15 cellular contexts compared by ENCODE assay signal in the genomic region with DNA sequence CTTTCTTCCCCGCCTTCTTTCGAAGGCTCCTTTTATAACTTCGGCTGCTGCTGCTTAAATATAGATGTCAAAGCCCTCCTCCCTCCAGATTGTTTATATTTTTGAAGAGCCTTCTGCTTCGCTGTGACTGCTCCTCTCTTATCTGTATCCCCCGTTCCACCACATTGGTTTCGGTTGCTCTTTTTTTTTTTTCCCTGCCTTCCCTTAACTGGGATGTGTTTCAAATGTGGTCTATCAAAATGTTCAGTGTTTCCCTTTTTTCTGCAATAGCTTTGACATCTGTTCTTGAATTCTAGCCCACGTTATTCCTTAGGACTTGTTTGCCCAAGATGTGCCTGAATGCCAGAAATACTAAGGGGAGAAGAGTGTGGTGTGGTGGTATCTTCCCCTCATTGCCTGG.
DNase-seq lines count a peak whose midpoint lies in the region; ATAC-seq and TF ChIP-seq lines count a peak whose summit lies in the region.
"Had no signal": no experiment of that assay in that cellular context is flagged by ENCODE, and none has a peak within 500 bp of the region (broad histone marks: within the 10 kb centered on the region; RNA-seq: fewer than 3 reads in every experiment).

No MANE protein-coding gene starts in this region.

- H3K9me3 ChIP-seq in T-helper 17 cell (ENCODE audit: control insufficient read depth, low read length, poor library complexity, severe bottlenecking) = no peaks in the 10 kb centered on the region
- H3K9me3 ChIP-seq: spleen had no signal

- peaks cover 5% of the 10 kb centered on the region for H3K36me3 Mint-ChIP-seq in T-helper 17 cell (ENCODE audit: low read depth)

- H3K27me3 Mint-ChIP-seq in T-helper 17 cell = no peaks in the 10 kb centered on the region
- H3K27me3 Mint-ChIP-seq: activated naive CD8-positive, alpha-beta T cell treated with anti-CD3 and anti-CD28 coated beads for 36 hours; naive B cell had no signal

- peak overlapping the region; percentile 90 for H3K27ac ChIP-seq in rectal smooth muscle tissue (ENCODE audit: low read depth, low read length)
- H3K27ac ChIP-seq: spleen had no signal

- DNase-seq in DMS 273 (lab: John Stamatoyannopoulos, UW; ENCODE audit: unreplicated experiment) (peak; percentile 72), T-helper 17 cell (no peak), fibroblast of mammary gland (ENCODE audit: low read depth) (peak; percentile 44), hypothalamus (lab: John Stamatoyannopoulos, UW) (no peak), AML-193 (lab: John Stamatoyannopoulos, UW) (no peak), RPMI8226 (no peak)
- DNase-seq: activated CD8-positive, alpha-beta memory T cell treated with anti-CD3 and anti-CD28 coated beads for 24 hours; activated naive CD8-positive, alpha-beta T cell treated with anti-CD3 and anti-CD28 coated beads for 36 hours; effector CD8-positive, alpha-beta T cell; GOT3; naive B cell; NCI-H2029 had no signal

- no peak for ATAC-seq in T-helper 17 cell
- ATAC-seq in GM19455 (IDR thresholded peaks at IDR 0.05; ENCODE audit: unreplicated experiment) = no peak

- no peak for TF ChIP-seq CTCF in fibroblast of mammary gland (conservative IDR thresholded peaks at IDR 0.05; ENCODE audit: control insufficient read depth, insufficient read depth, low read depth, low read length)

- H3K9ac ChIP-seq in rectal smooth muscle tissue (ENCODE audit: low read length) = no peak overlapping the region

- peaks cover 21% of the 10 kb centered on the region for H3K4me1 ChIP-seq in rectal smooth muscle tissue (ENCODE audit: control insufficient read depth, insufficient read depth, low read length)

- H3K4me3 Mint-ChIP-seq in T-helper 17 cell = no peak overlapping the region
- H3K4me3 Mint-ChIP-seq: activated naive CD8-positive, alpha-beta T cell treated with anti-CD3 and anti-CD28 coated beads for 36 hours had no signal

- peak overlapping the region; percentile 47 for H3K27ac Mint-ChIP-seq in T-helper 17 cell
- H3K27ac Mint-ChIP-seq: activated naive CD8-positive, alpha-beta T cell treated with anti-CD3 and anti-CD28 coated beads for 36 hours had no signal

- no peaks in the 10 kb centered on the region for H3K36me3 ChIP-seq in rectal smooth muscle tissue (ENCODE audit: control insufficient read depth, insufficient read depth, low read length)

- H3K27me3 ChIP-seq in rectal smooth muscle tissue (ENCODE audit: control insufficient read depth, insufficient read depth, low read length) = no peaks in the 10 kb centered on the region
- H3K27me3 ChIP-seq: spleen had no signal

- peaks cover 15% of the 10 kb centered on the region for H3K4me1 Mint-ChIP-seq in T-helper 17 cell

- H3K4me3 ChIP-seq in fibroblast of mammary gland (ENCODE audit: control insufficient read depth, low read depth, low read length) (no peak overlapping the region), rectal smooth muscle tissue (ENCODE audit: low read length) (peak overlapping the region; percentile 54)
- H3K4me3 ChIP-seq: spleen had no signal

Comparison
In these comparisons a context has a peak if more than half of its experiments do, and no peak if none do; other contexts are left out.
1. DNase-seq: peak in DMS 273 (single experiment) and fibroblast of mammary gland (single experiment); none in T-helper 17 cell (0 of 3), hypothalamus (0 of 51), AML-193 (0 of 2) and RPMI8226 (single experiment).